In the genomic region with DNA sequence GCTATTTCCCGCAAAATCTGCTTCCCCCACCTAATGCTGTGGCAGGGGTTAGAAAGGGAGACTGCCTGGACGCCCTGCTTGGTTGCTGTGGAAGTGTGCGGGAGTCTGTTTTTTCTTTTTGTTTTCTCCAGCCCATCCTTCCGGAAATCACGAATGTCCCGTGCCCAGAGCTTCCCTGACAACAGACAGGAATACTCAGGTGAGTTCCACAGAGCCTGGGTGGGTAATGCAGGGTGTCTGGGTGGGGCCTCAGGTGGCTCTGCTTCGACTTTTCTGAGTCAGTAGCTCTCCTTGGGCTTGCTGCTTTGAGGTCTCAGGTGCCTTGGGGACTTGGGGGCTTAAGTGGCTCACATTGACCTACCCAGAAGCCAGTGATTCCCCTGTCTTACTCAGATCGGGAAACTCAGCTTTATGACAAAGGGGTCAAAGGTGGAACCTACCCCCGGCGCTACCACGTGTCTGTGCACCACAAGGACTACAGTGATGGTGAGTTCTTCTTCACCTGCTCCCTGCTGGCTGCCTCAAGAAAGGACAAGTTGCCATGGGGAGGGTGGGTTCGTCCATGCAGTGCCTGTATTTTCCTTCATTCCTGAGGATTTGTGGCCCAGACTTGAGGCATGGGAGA, we compare ENCODE assay signal across 1 cellular context.
TF ChIP-seq lines count a peak whose summit lies in the region.

No MANE protein-coding gene starts in this region.

TF ChIP-seq in WTC11, 78 proteins besides CTCF, POLR2A, EP300 and RAD21:
- TF ChIP-seq AR (CRISPR knock-in tag; IDR thresholded peaks at IDR 0.05) (no peak), MLX (CRISPR knock-in tag; IDR thresholded peaks at IDR 0.05) (no peak), ZNF219 (CRISPR knock-in tag; IDR thresholded peaks at IDR 0.05; ENCODE audit: borderline replicate concordance) (no peak), ZNF317 (CRISPR knock-in tag; IDR thresholded peaks at IDR 0.05; ENCODE audit: borderline replicate concordance, low read depth) (no peak), EMX1 (CRISPR knock-in tag; IDR thresholded peaks at IDR 0.05) (no peak), GRHL2 (CRISPR knock-in tag; IDR thresholded peaks at IDR 0.05; ENCODE audit: insufficient replicate concordance, severe bottlenecking) (no peak)
